In genomic region chr6:14084388-14084787, GRCh38 we compare ENCODE assay signal across 35 cellular contexts.
"Had no signal": no experiment of that assay in that cellular context is flagged by ENCODE, and none has a peak within 500 bp of the region (broad histone marks: within the 10 kb centered on the region; RNA-seq: fewer than 3 reads in every experiment).

No MANE protein-coding gene starts in this region.

- H3K4me3 Mint-ChIP-seq: activated CD4-positive, alpha-beta memory T cell treated with anti-CD3 and anti-CD28 coated beads, Interleukin-2, amount 10 ng/mL, durations not matched to agents 7 days and 5 days; activated CD4-positive, alpha-beta T cell treated with anti-CD3 and anti-CD28 coated beads for 36 hours; activated CD4-positive, alpha-beta T cell treated with anti-CD3 and anti-CD28 coated beads, Interleukin-2, amount 10 ng/mL, durations not matched to agents 7 days and 5 days; activated CD8-positive, alpha-beta memory T cell treated with anti-CD3 and anti-CD28 coated beads, Interleukin-2, amount 10 ng/mL, durations not matched to agents 7 days and 5 days; activated CD8-positive, alpha-beta T cell treated with anti-CD3 and anti-CD28 coated beads, Interleukin-2, amount 10 ng/mL, durations not matched to agents 7 days and 5 days; activated naive CD4-positive, alpha-beta T cell treated with anti-CD3 and anti-CD28 coated beads, Interleukin-2, amount 10 ng/mL, durations not matched to agents 7 days and 5 days; activated naive CD4-positive, alpha-beta T cell treated with anti-CD3 and anti-CD28 coated beads, Interleukin-2, amount 50 U/mL, for 24 hours; activated naive CD8-positive, alpha-beta T cell; activated naive CD8-positive, alpha-beta T cell treated with anti-CD3 and anti-CD28 coated beads, Interleukin-2, amount 10 ng/mL, durations not matched to agents 7 days and 5 days; activated naive CD8-positive, alpha-beta T cell treated with anti-CD3 and anti-CD28 coated beads, Interleukin-2, amount 50 U/mL, for 24 hours; activated T-cell treated with anti-CD3 and anti-CD28 coated beads, Interleukin-2, amount 50 U/mL, for 24 hours; brain; T-helper 1 cell treated with Interleukin-12 subunit alpha and Interleukin-12 subunit beta and Interleukin-4 antibody, amounts not matched to agents 30 μg/mL and 1 μg/mL, for 36 hours; T-helper 2 cell treated with Interferon-gamma antibody and Interleukin-4, amounts not matched to agents 5 μg/mL and 100 μg/mL, for 36 hours had no signal

- ATAC-seq: activated CD4-positive, alpha-beta T cell treated with anti-CD3 and anti-CD28 coated beads for 36 hours; activated CD4-positive, CD25-positive, alpha-beta regulatory T cell treated with anti-CD3 and anti-CD28 coated beads, Interleukin-2, amount 50 U/mL, for 24 hours; activated CD8-positive, alpha-beta memory T cell treated with anti-CD3 and anti-CD28 coated beads, Interleukin-2, amount 10 ng/mL, durations not matched to agents 7 days and 5 days; activated CD8-positive, alpha-beta T cell treated with anti-CD3 and anti-CD28 coated beads, Interleukin-2, amount 10 ng/mL, durations not matched to agents 7 days and 5 days; activated naive CD8-positive, alpha-beta T cell treated with anti-CD3 and anti-CD28 coated beads, Interleukin-2, amount 50 U/mL, for 24 hours had no signal

- H3K36me3 ChIP-seq: ascending aorta, cardiac muscle cell had no signal

- H3K9me3 ChIP-seq: ascending aorta had no signal

- H3K27me3 Mint-ChIP-seq: activated naive CD4-positive, alpha-beta T cell treated with anti-CD3 and anti-CD28 coated beads, Interleukin-2, amount 50 U/mL, for 24 hours; activated naive CD8-positive, alpha-beta T cell; activated T-cell treated with anti-CD3 and anti-CD28 coated beads, Interleukin-2, amount 50 U/mL, for 24 hours; brain had no signal

- H3K9me3 Mint-ChIP-seq: activated CD4-positive, alpha-beta memory T cell treated with anti-CD3 and anti-CD28 coated beads, Interleukin-2, amount 10 ng/mL, durations not matched to agents 7 days and 5 days; activated CD4-positive, alpha-beta T cell treated with anti-CD3 and anti-CD28 coated beads, Interleukin-2, amount 10 ng/mL, durations not matched to agents 7 days and 5 days; activated naive CD4-positive, alpha-beta T cell treated with anti-CD3 and anti-CD28 coated beads, Interleukin-2, amount 10 ng/mL, durations not matched to agents 7 days and 5 days; activated naive CD4-positive, alpha-beta T cell treated with anti-CD3 and anti-CD28 coated beads, Interleukin-2, amount 50 U/mL, for 24 hours; activated naive CD8-positive, alpha-beta T cell treated with anti-CD3 and anti-CD28 coated beads, Interleukin-2, amount 10 ng/mL, durations not matched to agents 7 days and 5 days; activated naive CD8-positive, alpha-beta T cell treated with anti-CD3 and anti-CD28 coated beads, Interleukin-2, amount 50 U/mL, for 24 hours; activated T-cell treated with anti-CD3 and anti-CD28 coated beads, Interleukin-2, amount 50 U/mL, for 24 hours; activated T-helper 2 cell treated with anti-CD3 and anti-CD28 coated beads, Interferon-gamma antibody, Interleukin-2, Interleukin-4, amounts not matched to agents 10 μg/mL and 5 μg/mL and 100 μg/mL, durations not matched to agents 14 hours and 24 hours and 36 hours; brain; T-helper 1 cell treated with Interleukin-12 subunit alpha and Interleukin-12 subunit beta and Interleukin-4 antibody, amounts not matched to agents 30 μg/mL and 1 μg/mL, for 36 hours; T-helper 2 cell treated with Interferon-gamma antibody and Interleukin-4, amounts not matched to agents 5 μg/mL and 100 μg/mL, for 36 hours had no signal

- H3K4me3 ChIP-seq: ascending aorta, cardiac muscle cell had no signal

- H3K4me1 ChIP-seq: ascending aorta had no signal

- H3K27ac ChIP-seq: ascending aorta, cardiac muscle cell, VCaP had no signal

- H3K36me3 Mint-ChIP-seq: activated CD8-positive, alpha-beta memory T cell treated with anti-CD3 and anti-CD28 coated beads, Interleukin-2, amount 10 ng/mL, durations not matched to agents 7 days and 5 days; activated naive CD4-positive, alpha-beta T cell treated with anti-CD3 and anti-CD28 coated beads, Interleukin-2, amount 10 ng/mL, durations not matched to agents 7 days and 5 days; activated naive CD4-positive, alpha-beta T cell treated with anti-CD3 and anti-CD28 coated beads, Interleukin-2, amount 50 U/mL, for 24 hours; activated naive CD8-positive, alpha-beta T cell; activated naive CD8-positive, alpha-beta T cell treated with anti-CD3 and anti-CD28 coated beads, Interleukin-2, amount 10 ng/mL, durations not matched to agents 7 days and 5 days; brain had no signal

- H3K27me3 ChIP-seq: ascending aorta, cardiac muscle cell had no signal

- DNase-seq: activated CD4-positive, alpha-beta memory T cell treated with anti-CD3 and anti-CD28 coated beads, Interleukin-2, amount 10 ng/mL, durations not matched to agents 7 days and 5 days; activated CD4-positive, alpha-beta T cell treated with anti-CD3 and anti-CD28 coated beads for 1 hour; activated CD4-positive, alpha-beta T cell treated with anti-CD3 and anti-CD28 coated beads for 36 hours; activated CD4-positive, alpha-beta T cell treated with anti-CD3 and anti-CD28 coated beads for 48 hours; activated CD4-positive, alpha-beta T cell treated with anti-CD3 and anti-CD28 coated beads, Interleukin-2, amount 10 ng/mL, durations not matched to agents 7 days and 5 days; activated CD4-positive, alpha-beta T cell treated with anti-CD3 and anti-CD28 coated beads, Interleukin-2, amount 50 U/mL, for 48 hours; activated CD4-positive, CD25-positive, alpha-beta regulatory T cell; activated CD8-positive, alpha-beta memory T cell treated with anti-CD3 and anti-CD28 coated beads for 24 hours; activated CD8-positive, alpha-beta memory T cell treated with anti-CD3 and anti-CD28 coated beads, Interleukin-2, amount 10 ng/mL, durations not matched to agents 7 days and 5 days; activated CD8-positive, alpha-beta memory T cell treated with anti-CD3 and anti-CD28 coated beads, Interleukin-2, amount 50 U/mL, for 48 hours; activated CD8-positive, alpha-beta T cell treated with anti-CD3 and anti-CD28 coated beads, Interleukin-2, amount 10 ng/mL, durations not matched to agents 7 days and 5 days; activated effector memory CD4-positive, alpha-beta T cell treated with Interleukin-2 at 50 U/mL for 16 hours; activated gamma-delta T cell; activated naive CD4-positive, alpha-beta T cell treated with anti-CD3 and anti-CD28 coated beads, Interleukin-2, amount 10 ng/mL, durations not matched to agents 7 days and 5 days; activated naive CD4-positive, alpha-beta T cell treated with Interleukin-2 at 50 U/mL for 16 hours; activated naive CD8-positive, alpha-beta T cell treated with anti-CD3 and anti-CD28 coated beads, Interleukin-2, amount 10 ng/mL, durations not matched to agents 7 days and 5 days; activated naive CD8-positive, alpha-beta T cell treated with anti-CD3 and anti-CD28 coated beads, Interleukin-2, amount 50 U/mL, for 24 hours; activated T-cell treated with anti-CD3 and anti-CD28 coated beads, Interleukin-2, amount 50 U/mL, for 24 hours; activated T-cell treated with anti-CD3 and anti-CD28 coated beads, Interleukin-2, amount 50 U/mL, for 48 hours; amygdala; anterior cingulate cortex; central memory CD4-positive, alpha-beta T cell; T-helper 1 cell; T-helper 2 cell; T-helper 9 cell had no signal

- H3K27ac Mint-ChIP-seq: activated CD4-positive, alpha-beta memory T cell treated with anti-CD3 and anti-CD28 coated beads, Interleukin-2, amount 10 ng/mL, durations not matched to agents 7 days and 5 days; activated CD4-positive, alpha-beta T cell treated with anti-CD3 and anti-CD28 coated beads for 36 hours; activated CD4-positive, alpha-beta T cell treated with anti-CD3 and anti-CD28 coated beads, Interleukin-2, amount 10 ng/mL, durations not matched to agents 7 days and 5 days; activated CD8-positive, alpha-beta memory T cell treated with anti-CD3 and anti-CD28 coated beads, Interleukin-2, amount 10 ng/mL, durations not matched to agents 7 days and 5 days; activated CD8-positive, alpha-beta T cell treated with anti-CD3 and anti-CD28 coated beads, Interleukin-2, amount 10 ng/mL, durations not matched to agents 7 days and 5 days; activated naive CD4-positive, alpha-beta T cell treated with anti-CD3 and anti-CD28 coated beads, Interleukin-2, amount 10 ng/mL, durations not matched to agents 7 days and 5 days; activated naive CD4-positive, alpha-beta T cell treated with anti-CD3 and anti-CD28 coated beads, Interleukin-2, amount 50 U/mL, for 24 hours; activated naive CD8-positive, alpha-beta T cell; activated naive CD8-positive, alpha-beta T cell treated with anti-CD3 and anti-CD28 coated beads, Interleukin-2, amount 10 ng/mL, durations not matched to agents 7 days and 5 days; activated naive CD8-positive, alpha-beta T cell treated with anti-CD3 and anti-CD28 coated beads, Interleukin-2, amount 50 U/mL, for 24 hours; activated T-cell treated with anti-CD3 and anti-CD28 coated beads, Interleukin-2, amount 50 U/mL, for 24 hours; activated T-helper 2 cell treated with anti-CD3 and anti-CD28 coated beads, Interferon-gamma antibody, Interleukin-2, Interleukin-4, amounts not matched to agents 10 μg/mL and 5 μg/mL and 100 μg/mL, durations not matched to agents 14 hours and 24 hours and 36 hours; T-helper 1 cell treated with Interleukin-12 subunit alpha and Interleukin-12 subunit beta and Interleukin-4 antibody, amounts not matched to agents 30 μg/mL and 1 μg/mL, for 36 hours; T-helper 2 cell treated with Interferon-gamma antibody and Interleukin-4, amounts not matched to agents 5 μg/mL and 100 μg/mL, for 36 hours had no signal

- H3K4me1 Mint-ChIP-seq: activated naive CD8-positive, alpha-beta T cell treated with anti-CD3 and anti-CD28 coated beads, Interleukin-2, amount 10 ng/mL, durations not matched to agents 7 days and 5 days had no signal
